8 cellular contexts compared by ENCODE assay signal in the genomic region with DNA sequence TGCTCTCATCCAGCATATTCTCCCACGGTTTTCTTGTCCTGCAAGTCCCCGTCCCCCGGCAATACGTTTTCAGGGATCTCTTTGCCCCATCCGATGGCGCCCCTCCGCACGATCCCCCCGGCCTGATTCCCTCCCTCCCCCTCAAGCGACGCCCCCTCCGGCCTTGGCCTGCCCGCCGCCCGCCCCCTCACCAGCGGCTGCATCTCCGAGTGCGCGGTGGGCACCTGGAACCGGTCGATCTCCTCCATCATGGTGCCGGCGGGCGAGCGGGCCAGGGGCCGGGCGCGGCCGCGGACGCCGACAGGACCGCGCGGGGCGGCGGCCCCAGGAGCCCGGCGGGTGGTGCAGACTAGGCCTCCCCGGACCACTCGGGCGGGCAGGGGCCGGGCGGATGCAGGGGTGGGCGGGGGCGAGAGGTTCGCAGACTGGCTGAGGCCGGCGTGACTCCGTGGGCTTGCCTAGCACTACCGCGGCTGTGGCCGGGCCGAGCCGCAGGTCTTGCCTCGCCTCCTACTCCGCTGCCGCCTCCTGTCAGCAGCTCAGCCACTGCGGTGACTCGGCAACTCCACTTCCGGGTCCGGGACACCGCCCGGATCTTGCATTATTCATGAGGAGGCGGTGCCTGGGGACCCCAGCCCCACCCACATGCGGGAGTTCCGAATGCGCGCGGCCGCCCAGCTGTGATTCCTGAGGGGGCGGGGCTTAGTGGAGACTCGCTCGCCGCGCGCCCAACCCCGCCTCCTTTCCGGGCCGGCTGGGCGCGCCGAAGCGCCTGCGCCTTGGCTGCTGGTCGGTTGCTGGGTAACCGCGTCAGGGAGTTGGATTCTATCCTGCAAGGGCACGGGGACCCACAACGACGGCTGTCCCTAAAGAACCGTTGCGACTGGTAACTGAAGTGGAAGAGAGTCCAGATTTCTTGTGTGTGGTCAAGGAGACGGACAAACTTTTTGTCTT. TPM values are rescaled to one million over a fixed set of nuclear protein-coding genes. Genes with fewer than 3 reads are reported as not detected.
DNase-seq lines count a peak whose midpoint lies in the region; ATAC-seq and TF ChIP-seq lines count a peak whose summit lies in the region.

A gene (plus strand): TSS at position 793 of the 954 bp plus-strand sequence. CDS start 201 bp downstream, outside the sequence.
A gene with protein sequence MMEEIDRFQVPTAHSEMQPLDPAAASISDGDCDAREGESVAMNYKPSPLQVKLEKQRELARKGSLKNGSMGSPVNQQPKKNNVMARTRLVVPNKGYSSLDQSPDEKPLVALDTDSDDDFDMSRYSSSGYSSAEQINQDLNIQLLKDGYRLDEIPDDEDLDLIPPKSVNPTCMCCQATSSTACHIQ (minus strand): TSS at position 558 of the 954 bp plus-strand sequence. CDS start 307 bp downstream, at position 251.

- no peaks in the 10 kb centered on the region for H3K36me3 ChIP-seq in BJ (ENCODE audit: control insufficient read depth, insufficient read depth, low read length)
- H3K36me3 ChIP-seq in kidney epithelial cell (ENCODE audit: control insufficient read depth, insufficient read depth, low read length) = no peaks in the 10 kb centered on the region

- peak within 1 kb of the TSS; percentile 54 for H3K27ac ChIP-seq in cingulate gyrus (ENCODE audit: low read depth, low read length)

- peaks cover 5% of the 10 kb centered on the region for H3K27me3 ChIP-seq in BJ (ENCODE audit: control insufficient read depth, insufficient read depth, low read length)
- no peaks in the 10 kb centered on the region for H3K27me3 ChIP-seq in kidney epithelial cell (ENCODE audit: control insufficient read depth, insufficient read depth, low read length)

- CTCF ChIA-PET in BJ (lab: Yijun Ruan, JAX) = interaction anchor here (2.1 to 4.2 kb wide), 2 partner anchors 19 to 55 kb away, joined by 4 to 14 read pairs; no protein-coding TSS in a partner anchor

- no peak for TF ChIP-seq CTCF in BJ (IDR thresholded peaks at IDR 0.05; ENCODE audit: insufficient read depth, low read depth, low read length)
- TF ChIP-seq CTCF in kidney epithelial cell (IDR thresholded peaks at IDR 0.05; ENCODE audit: insufficient read depth, low read length, poor library complexity, severe bottlenecking) = no peak

- H3K4me3 ChIP-seq in BJ (ENCODE audit: low read depth, low read length) (peak within 1 kb of the TSS; percentile 88), kidney epithelial cell (ENCODE audit: low read depth, low read length) (peak within 1 kb of the TSS; percentile 70)

- POLR2A ChIA-PET in BJ (lab: Charles Lee) = interaction anchor here (0.6 kb wide), 1 partner anchor 1359 kb away, joined by 3 read pairs; no protein-coding TSS in a partner anchor

- DNase-seq in BJ (ENCODE audit: low read depth) (peak; percentile 86), GM19240 (ENCODE audit: insufficient read length, low spot score) (peak; percentile 92), NCI-H524 (lab: John Stamatoyannopoulos, UW) (peak; percentile 96 to 97), kidney epithelial cell (ENCODE audit: low read depth) (peak; percentile 85)
- DNase-seq in activated CD4-positive, alpha-beta T cell treated with anti-CD3 and anti-CD28 coated beads for 4 hours = peak; percentile 99 to 100
- DNase-seq in stimulated activated CD4-positive, alpha-beta T cell treated with anti-CD3 and anti-CD28 coated beads, Interleukin-15, amount 100 ng/mL, for 48 hours (ENCODE audit: low read depth in 2 of 2) = peak; percentile 97 to 99

- peak; percentile 96 for ATAC-seq in HG03457 (IDR thresholded peaks at IDR 0.05; ENCODE audit: unreplicated experiment)

RNA-seq across cellular contexts. Expression of the first gene that starts in this region (rescaled TPM):
- not detected in 2 replicates for polyA plus RNA-seq in BJ (2011; rRNA removed)
- polyA minus RNA-seq in BJ (2011; rRNA and poly(A)+ RNA removed) = not detected in 2 replicates
- not detected in 2 replicates for total RNA-seq in kidney epithelial cell

RNA-seq across cellular contexts. Expression of the second gene that starts in this region (rescaled TPM):
- 10.7 and 17.8 TPM in 2 replicates for polyA plus RNA-seq in BJ (2011; rRNA removed)
- polyA minus RNA-seq in BJ (2011; rRNA and poly(A)+ RNA removed) = 9.3 and 11.3 TPM in 2 replicates
- total RNA-seq in kidney epithelial cell = 14.7 and 16.8 TPM in 2 replicates

Comparison
In these comparisons a context has a peak if more than half of its experiments do, and no peak if none do; other contexts are left out.
1. Peak in every context shown above with its lines: DNase-seq, ATAC-seq, H3K4me3 ChIP-seq and H3K27ac ChIP-seq.